In the genomic region with DNA sequence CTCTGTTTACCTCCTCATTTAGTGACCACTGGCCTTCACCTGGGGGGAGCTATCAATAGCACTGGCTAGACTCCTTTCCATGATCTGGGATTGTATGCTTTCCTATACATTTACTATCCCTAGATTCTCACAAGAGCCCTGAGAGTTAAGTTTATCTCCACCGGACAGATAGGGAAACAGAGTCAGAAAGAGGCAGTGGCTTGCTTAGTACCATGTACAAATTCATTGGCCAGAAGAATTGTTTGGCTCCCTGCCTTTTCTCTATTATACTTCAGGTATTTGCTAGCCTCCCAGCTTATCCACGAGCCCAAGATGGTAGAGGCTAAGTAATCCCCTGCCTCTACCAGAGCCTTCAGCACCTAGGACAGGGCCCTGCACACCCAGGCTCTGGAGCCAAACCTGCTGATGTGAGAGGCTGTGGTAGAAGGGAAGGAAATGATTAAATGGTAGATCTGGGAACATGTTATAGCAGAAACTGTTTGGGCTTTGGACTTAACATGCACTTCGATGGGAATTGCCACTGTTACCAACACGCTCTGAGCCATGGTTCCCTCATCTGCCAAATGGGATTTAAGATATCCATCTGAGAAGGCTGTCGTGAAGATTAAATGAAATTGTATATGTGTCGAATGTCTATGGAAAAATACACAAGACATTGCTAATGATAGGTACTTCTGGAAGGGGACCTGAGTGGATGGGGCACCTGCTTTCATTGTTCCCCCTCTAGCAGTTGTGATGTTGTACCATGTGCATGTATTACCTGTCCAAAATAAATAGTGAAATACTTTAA, we compare ENCODE assay signal across 1 cellular context.
TF ChIP-seq lines count a peak whose summit lies in the region.

No MANE protein-coding gene starts in this region.

TF ChIP-seq in HepG2, 621 proteins besides CTCF, POLR2A, EP300 and RAD21 (continues in another document):
- TF ChIP-seq, protein P1, sequence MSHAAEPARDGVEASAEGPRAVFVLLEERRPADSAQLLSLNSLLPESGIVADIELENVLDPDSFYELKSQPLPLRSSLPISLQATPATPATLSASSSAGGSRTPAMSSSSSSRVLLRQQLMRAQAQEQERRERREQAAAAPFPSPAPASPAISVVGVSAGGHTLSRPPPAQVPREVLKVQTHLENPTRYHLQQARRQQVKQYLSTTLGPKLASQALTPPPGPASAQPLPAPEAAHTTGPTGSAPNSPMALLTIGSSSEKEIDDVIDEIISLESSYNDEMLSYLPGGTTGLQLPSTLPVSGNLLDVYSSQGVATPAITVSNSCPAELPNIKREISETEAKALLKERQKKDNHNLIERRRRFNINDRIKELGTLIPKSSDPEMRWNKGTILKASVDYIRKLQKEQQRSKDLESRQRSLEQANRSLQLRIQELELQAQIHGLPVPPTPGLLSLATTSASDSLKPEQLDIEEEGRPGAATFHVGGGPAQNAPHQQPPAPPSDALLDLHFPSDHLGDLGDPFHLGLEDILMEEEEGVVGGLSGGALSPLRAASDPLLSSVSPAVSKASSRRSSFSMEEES (CRISPR knock-in tag; IDR thresholded peaks at IDR 0.05), result peak; percentile 47; the same call in 1 of the 2 replicates
- peak; percentile 52; the same call in 1 of the 2 replicates for TF ChIP-seq FOXK1 (CRISPR knock-in tag; IDR thresholded peaks at IDR 0.05; ENCODE audit: borderline replicate concordance, low read depth)
- TF ChIP-seq NKX3-1 (CRISPR knock-in tag; IDR thresholded peaks at IDR 0.05), result 0 out of 2 replicates have a peak, but pooled peaks have one; percentile 30
- TF ChIP-seq SALL1 (CRISPR knock-in tag; IDR thresholded peaks at IDR 0.05), result peak; percentile 77
- TF ChIP-seq HOXA3 (CRISPR knock-in tag; IDR thresholded peaks at IDR 0.05), result 0 out of 2 replicates have a peak, but pooled peaks have one; percentile 16
- 0 out of 2 replicates have a peak, but pooled peaks have one; percentile 28 for TF ChIP-seq ZNF766 (CRISPR knock-in tag; IDR thresholded peaks at IDR 0.05; ENCODE audit: borderline replicate concordance)
- peak; percentile 42; the same call in 1 of the 2 replicates for TF ChIP-seq ZNF12 (CRISPR knock-in tag; IDR thresholded peaks at IDR 0.05)
- TF ChIP-seq GFI1 (CRISPR knock-in tag; IDR thresholded peaks at IDR 0.05; ENCODE audit: borderline replicate concordance), result no peak
- TF ChIP-seq KLF6 (CRISPR knock-in tag; IDR thresholded peaks at IDR 0.05), result peak; percentile 81
- TF ChIP-seq ZNF331 (CRISPR knock-in tag; IDR thresholded peaks at IDR 0.05), result peak; percentile 68
- 0 out of 2 replicates have a peak, but pooled peaks have one; percentile 59 for TF ChIP-seq ETS1 (CRISPR knock-in tag; IDR thresholded peaks at IDR 0.05)
- TF ChIP-seq MNT (IDR thresholded peaks at IDR 0.05), result no peak
- TF ChIP-seq NCOA5 (CRISPR knock-in tag; IDR thresholded peaks at IDR 0.05), result no peak
- TF ChIP-seq ZNF616 (CRISPR knock-in tag; IDR thresholded peaks at IDR 0.05; ENCODE audit: low read depth), result no peak
- TF ChIP-seq KDM2A (CRISPR knock-in tag; IDR thresholded peaks at IDR 0.05; ENCODE audit: borderline replicate concordance, low read depth), result peak; percentile 53; the same call in 1 of the 2 replicates
- TF ChIP-seq, protein P2, sequence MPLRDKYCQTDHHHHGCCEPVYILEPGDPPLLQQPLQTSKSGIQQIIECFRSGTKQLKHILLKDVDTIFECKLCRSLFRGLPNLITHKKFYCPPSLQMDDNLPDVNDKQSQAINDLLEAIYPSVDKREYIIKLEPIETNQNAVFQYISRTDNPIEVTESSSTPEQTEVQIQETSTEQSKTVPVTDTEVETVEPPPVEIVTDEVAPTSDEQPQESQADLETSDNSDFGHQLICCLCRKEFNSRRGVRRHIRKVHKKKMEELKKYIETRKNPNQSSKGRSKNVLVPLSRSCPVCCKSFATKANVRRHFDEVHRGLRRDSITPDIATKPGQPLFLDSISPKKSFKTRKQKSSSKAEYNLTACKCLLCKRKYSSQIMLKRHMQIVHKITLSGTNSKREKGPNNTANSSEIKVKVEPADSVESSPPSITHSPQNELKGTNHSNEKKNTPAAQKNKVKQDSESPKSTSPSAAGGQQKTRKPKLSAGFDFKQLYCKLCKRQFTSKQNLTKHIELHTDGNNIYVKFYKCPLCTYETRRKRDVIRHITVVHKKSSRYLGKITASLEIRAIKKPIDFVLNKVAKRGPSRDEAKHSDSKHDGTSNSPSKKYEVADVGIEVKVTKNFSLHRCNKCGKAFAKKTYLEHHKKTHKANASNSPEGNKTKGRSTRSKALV (CRISPR knock-in tag; IDR thresholded peaks at IDR 0.05), result 0 out of 2 replicates have a peak, but pooled peaks have one; percentile 55
- TF ChIP-seq ZNF335 (CRISPR knock-in tag; IDR thresholded peaks at IDR 0.05), result 0 out of 2 replicates have a peak, but pooled peaks have one; percentile 40
- no peak for TF ChIP-seq DMAP1 (CRISPR knock-in tag; IDR thresholded peaks at IDR 0.05)
- TF ChIP-seq RXRB (CRISPR knock-in tag; IDR thresholded peaks at IDR 0.05; ENCODE audit: borderline replicate concordance), result peak; percentile 44; the same call in 1 of the 2 replicates
- 0 out of 2 replicates have a peak, but pooled peaks have one; percentile 34 for TF ChIP-seq ZBTB10 (CRISPR knock-in tag; IDR thresholded peaks at IDR 0.05; ENCODE audit: borderline replicate concordance)
- peak; percentile 57; the same call in 1 of the 2 replicates for TF ChIP-seq ZNF780A (CRISPR knock-in tag; IDR thresholded peaks at IDR 0.05)
- TF ChIP-seq ZNF589 (CRISPR knock-in tag; conservative IDR thresholded peaks at IDR 0.05), result 0 out of 2 replicates have a peak, but pooled peaks have one; percentile 43
- peak; percentile 36; the same call in 1 of the 2 replicates for TF ChIP-seq MXD4 (CRISPR knock-in tag; IDR thresholded peaks at IDR 0.05)
- TF ChIP-seq ZNF841 (CRISPR knock-in tag; IDR thresholded peaks at IDR 0.05; ENCODE audit: borderline replicate concordance), result no peak
- TF ChIP-seq HNRNPH1 (optimal IDR thresholded peaks at IDR 0.05; ENCODE audit: low read depth, low read length), result no peak
- TF ChIP-seq ZNF251 (CRISPR knock-in tag; IDR thresholded peaks at IDR 0.05), result no peak
- peak; percentile 81; the same call in 1 of the 2 replicates for TF ChIP-seq ZSCAN9 (CRISPR knock-in tag; IDR thresholded peaks at IDR 0.05; ENCODE audit: borderline replicate concordance)
- TF ChIP-seq THAP11 (CRISPR knock-in tag; IDR thresholded peaks at IDR 0.05), result 0 out of 2 replicates have a peak, but pooled peaks have one; percentile 31
- TF ChIP-seq, protein P3, sequence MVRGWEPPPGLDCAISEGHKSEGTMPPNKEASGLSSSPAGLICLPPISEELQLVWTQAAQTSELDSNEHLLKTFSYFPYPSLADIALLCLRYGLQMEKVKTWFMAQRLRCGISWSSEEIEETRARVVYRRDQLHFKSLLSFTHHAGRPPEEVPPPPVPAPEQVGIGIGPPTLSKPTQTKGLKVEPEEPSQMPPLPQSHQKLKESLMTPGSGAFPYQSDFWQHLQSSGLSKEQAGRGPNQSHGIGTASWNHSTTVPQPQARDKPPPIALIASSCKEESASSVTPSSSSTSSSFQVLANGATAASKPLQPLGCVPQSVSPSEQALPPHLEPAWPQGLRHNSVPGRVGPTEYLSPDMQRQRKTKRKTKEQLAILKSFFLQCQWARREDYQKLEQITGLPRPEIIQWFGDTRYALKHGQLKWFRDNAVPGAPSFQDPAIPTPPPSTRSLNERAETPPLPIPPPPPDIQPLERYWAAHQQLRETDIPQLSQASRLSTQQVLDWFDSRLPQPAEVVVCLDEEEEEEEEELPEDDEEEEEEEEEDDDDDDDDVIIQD (CRISPR knock-in tag; IDR thresholded peaks at IDR 0.05; ENCODE audit: low read depth), result no peak
- no peak for TF ChIP-seq ZNF407 (CRISPR knock-in tag; IDR thresholded peaks at IDR 0.05; ENCODE audit: not compliant biosample characterization)
- TF ChIP-seq HDAC2 (CRISPR knock-in tag; IDR thresholded peaks at IDR 0.05), result peak; percentile 52; the same call in 1 of the 2 replicates
- TF ChIP-seq ZNF367 (CRISPR knock-in tag; IDR thresholded peaks at IDR 0.05; ENCODE audit: borderline replicate concordance), result 0 out of 2 replicates have a peak, but pooled peaks have one; percentile 40
- TF ChIP-seq NFKBIZ (CRISPR knock-in tag; IDR thresholded peaks at IDR 0.05), result no peak
- TF ChIP-seq GZF1 (CRISPR knock-in tag; IDR thresholded peaks at IDR 0.05), result no peak
- 0 out of 2 replicates have a peak, but pooled peaks have one; percentile 24 for TF ChIP-seq FOSL2 (CRISPR knock-in tag; IDR thresholded peaks at IDR 0.05)
